29 cellular contexts compared by ENCODE assay signal in the genomic region with DNA sequence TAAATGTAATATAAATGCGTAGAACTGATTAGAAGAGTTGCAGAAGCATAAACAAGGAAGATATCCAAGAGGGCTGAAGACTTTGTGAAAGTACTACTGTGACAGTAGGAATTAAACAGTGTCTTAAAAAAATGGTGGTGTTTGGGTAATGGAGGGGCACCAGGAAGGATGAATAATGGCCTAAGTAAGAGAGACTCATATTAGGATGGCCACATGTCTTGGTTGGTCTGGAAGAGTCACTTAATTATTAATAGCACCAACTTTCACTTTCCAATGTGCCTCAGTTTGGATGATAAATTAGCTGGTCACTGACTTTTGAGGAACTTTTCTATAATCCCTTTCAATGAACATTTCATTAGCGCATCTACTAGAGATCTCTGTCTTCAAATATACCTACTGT.
DNase-seq lines count a peak whose midpoint lies in the region; ATAC-seq and TF ChIP-seq lines count a peak whose summit lies in the region.
"Had no signal": no experiment of that assay in that cellular context is flagged by ENCODE, and none has a peak within 500 bp of the region (broad histone marks: within the 10 kb centered on the region; RNA-seq: fewer than 3 reads in every experiment).

No MANE protein-coding gene starts in this region.

- peaks cover 0 to 13% (median 0%) of the 10 kb centered on the region in 3 donors for H3K9me3 ChIP-seq in gastroesophageal sphincter
- H3K9me3 ChIP-seq in BE2C = no peaks in the 10 kb centered on the region
- H3K9me3 ChIP-seq: transverse colon had no signal

- TF ChIP-seq EP300 in gastroesophageal sphincter (IDR thresholded peaks at IDR 0.05) = no peak

- H3K27me3 ChIP-seq in gastroesophageal sphincter = no peaks in the 10 kb centered on the region
- no peaks in the 10 kb centered on the region for H3K27me3 ChIP-seq in BE2C
- H3K27me3 ChIP-seq: transverse colon had no signal

- 43 to 61% methylated on average over 2 of the region's 2 CpGs for WGBS in gastroesophageal sphincter (ENCODE audit: low coverage in 1 of 2), 2 donors

- no peak for DNase-seq in LoVo (ENCODE audit: low spot score)
- no peak for DNase-seq in cerebellar nuclear complex (lab: John Stamatoyannopoulos, UW)
- DNase-seq in BE2C = no peak
- DNase-seq: activated CD4-positive, alpha-beta T cell treated with anti-CD3 and anti-CD28 coated beads, Interleukin-2, amount 50 U/mL, for 1 hour; activated CD4-positive, CD25-positive, alpha-beta regulatory T cell; activated effector memory CD4-positive, alpha-beta T cell treated with anti-CD3 and anti-CD28 coated beads, Interleukin-2, amount 50 U/mL, for 16 hours; activated T-cell treated with anti-CD3 and anti-CD28 coated beads, Interleukin-2, amount 50 U/mL, for 24 hours; Calu3; CD4-positive, CD25-positive, alpha-beta regulatory T cell; DMS79 treated with DMSO at 0.1 percent for 48 hours; GDM1; HFFc6; hippocampal formation; NCI-H1436; NCI-H2081; NCI-H226; NCI-H69; nephron progenitor cell; PC-9; stimulated activated CD4-positive, alpha-beta T cell treated with anti-CD3 and anti-CD28 coated beads, Interleukin-15, amount 100 ng/mL, for 24 hours; stimulated activated CD4-positive, alpha-beta T cell treated with anti-CD3 and anti-CD28 coated beads, Interleukin-4, amount 100 ng/mL, for 4 hours; T-helper 1 cell; transverse colon had no signal

- H3K27ac ChIP-seq in gastroesophageal sphincter = peak overlapping the region; percentile 18 to 30 (median 22)
- H3K27ac ChIP-seq: PC-9, SK-N-MC, transverse colon had no signal

- TF ChIP-seq CTCF in gastroesophageal sphincter (IDR thresholded peaks at IDR 0.05) (no peak), BE2C (IDR thresholded peaks at IDR 0.05; ENCODE audit: low read depth, low read length) (no peak)

- H3K36me3 ChIP-seq in gastroesophageal sphincter (no peaks in the 10 kb centered on the region), BE2C (no peaks in the 10 kb centered on the region)
- H3K36me3 ChIP-seq: transverse colon had no signal

- peak; percentile 69 for ATAC-seq in GM18511 (IDR thresholded peaks at IDR 0.05; ENCODE audit: unreplicated experiment)
- ATAC-seq in GM21786 (IDR thresholded peaks at IDR 0.05; ENCODE audit: unreplicated experiment) = peak; percentile 46
- ATAC-seq in HG03354 (IDR thresholded peaks at IDR 0.05; ENCODE audit: poor library complexity, severe bottlenecking, unreplicated experiment) = peak; percentile 66
- no peak for ATAC-seq in gastroesophageal sphincter
- ATAC-seq in HG03139 (IDR thresholded peaks at IDR 0.05; ENCODE audit: unreplicated experiment) = no peak

- no peak for TF ChIP-seq POLR2A in gastroesophageal sphincter (IDR thresholded peaks at IDR 0.05)

- no peak overlapping the region for H3K4me3 ChIP-seq in gastroesophageal sphincter
- no peak overlapping the region for H3K4me3 ChIP-seq in BE2C (ENCODE audit: low read depth, low read length)
- H3K4me3 ChIP-seq: PC-9, SK-N-MC, transverse colon had no signal

- H3K4me1 ChIP-seq in gastroesophageal sphincter (peaks cover 2 to 52% (median 10%) of the 10 kb centered on the region in 3 donors), BE2C (no peaks in the 10 kb centered on the region)
- H3K4me1 ChIP-seq: transverse colon had no signal

Comparison
In these comparisons a context has a peak if more than half of its experiments do, and no peak if none do; other contexts are left out.
1. ATAC-seq: peak in GM18511 (single experiment), GM21786 (single experiment) and HG03354 (single experiment); none in gastroesophageal sphincter (single experiment) and HG03139 (single experiment).